Comparison of ENCODE assay signal across 13 cellular contexts in the genomic region with DNA sequence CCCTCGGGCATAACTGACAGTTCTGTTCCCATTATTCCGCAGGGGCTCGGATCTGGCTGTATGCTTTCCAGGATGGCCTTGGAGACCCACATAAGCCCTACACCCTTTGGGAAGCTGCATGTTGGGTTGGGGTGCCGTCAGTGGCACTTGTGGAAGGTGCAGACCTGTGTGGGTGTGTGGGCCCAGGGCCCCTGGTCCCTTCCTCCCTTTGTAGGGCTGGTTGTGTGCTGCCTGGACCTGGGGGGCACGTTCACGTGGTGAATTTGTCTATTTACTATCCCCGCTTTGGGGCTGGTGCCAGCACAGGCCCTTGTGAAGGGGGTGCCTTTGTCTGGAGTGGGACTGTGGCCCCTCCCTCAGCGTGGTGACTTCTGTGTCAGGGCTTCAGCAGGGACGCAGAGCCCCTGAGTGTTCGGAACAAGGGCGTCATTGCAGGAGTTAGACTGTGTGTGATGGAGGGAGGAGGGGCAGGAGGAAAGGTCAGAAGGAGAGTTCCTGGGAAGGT. TPM values are rescaled to one million over a fixed set of nuclear protein-coding genes. Genes with fewer than 3 reads are reported as not detected.
DNase-seq lines count a peak whose midpoint lies in the region; ATAC-seq, FAIRE-seq and TF ChIP-seq lines count a peak whose summit lies in the region.
"Had no signal": no experiment of that assay in that cellular context is flagged by ENCODE, and none has a peak within 500 bp of the region (broad histone marks: within the 10 kb centered on the region; RNA-seq: fewer than 3 reads in every experiment).

No MANE protein-coding gene starts in this region.

- H3K9me3 ChIP-seq in lower lobe of right lung (no peaks in the 10 kb centered on the region), spleen (no peaks in the 10 kb centered on the region), esophagus muscularis mucosa (no peaks in the 10 kb centered on the region)
- H3K9me3 ChIP-seq: A549, Caco-2 had no signal

- H3K36me3 ChIP-seq in lower lobe of right lung (peaks cover 44% of the 10 kb centered on the region), spleen (no peaks in the 10 kb centered on the region), esophagus muscularis mucosa (peaks cover 4 to 71% (median 57%) of the 10 kb centered on the region in 4 donors)

- H3K4me3 ChIP-seq in lower lobe of right lung: no peak overlapping the region
- H3K4me3 ChIP-seq in spleen: no peak overlapping the region
- no peak overlapping the region for H3K4me3 ChIP-seq in esophagus muscularis mucosa
- H3K4me3 ChIP-seq: A549 had no signal

- WGBS in spleen, 5 donors: 85 to 94% (median 90%) methylated on average over 8 to 11 of the region's 11 CpGs
- 91% methylated on average over 10 of the region's 11 CpGs for WGBS in esophagus muscularis mucosa

- DNase-seq in GM12892 (ENCODE audit: insufficient read length): peak; percentile 5
- no peak for DNase-seq in RWPE1 (ENCODE audit: low spot score)
- DNase-seq in lower lobe of right lung: peak; percentile 41
- peak; percentile 68 for DNase-seq in spleen
- no peak for DNase-seq in frontal cortex (ENCODE audit: low spot score in 2 of 2)
- no peak for DNase-seq in esophagus muscularis mucosa (ENCODE audit: extremely low spot score)
- DNase-seq: Caco-2; CD8-positive, alpha-beta memory T cell; DND-41; GDM1; HCEC 1CT; HFFc6 had no signal

- H3K4me1 ChIP-seq in lower lobe of right lung (peaks cover 6% of the 10 kb centered on the region), spleen (peaks cover 0 to 29% (median 18%) of the 10 kb centered on the region in 6 donors), esophagus muscularis mucosa (peaks cover 0 to 14% (median 9%) of the 10 kb centered on the region in 4 donors)
- H3K4me1 ChIP-seq: Caco-2 had no signal

- no peak for FAIRE-seq in GM12892 (lab: Jason Lieb, UNC)
- no peak for FAIRE-seq in frontal cortex (lab: Jason Lieb, UNC)
- FAIRE-seq: A549 had no signal

- TF ChIP-seq EP300 in esophagus muscularis mucosa (IDR thresholded peaks at IDR 0.05): no peak

- POLR2A ChIA-PET in RWPE1 (lab: Yijun Ruan, JAX; ENCODE audit: low non-redundant PET): no interaction called here

- TF ChIP-seq POLR2A in GM12892 (IDR thresholded peaks at IDR 0.05; ENCODE audit: low read depth, low read length) (no peak), spleen (IDR thresholded peaks at IDR 0.05) (no peak), esophagus muscularis mucosa (IDR thresholded peaks at IDR 0.05; ENCODE audit: low read depth) (no peak)

- no peak for ATAC-seq in lower lobe of right lung

- H3K27ac ChIP-seq in RWPE1 (peak overlapping the region; percentile 9), lower lobe of right lung (no peak overlapping the region), spleen (no peak overlapping the region), esophagus muscularis mucosa (replicated peaks in 1 of 4) (peak overlapping the region in 1 of 4 donors; percentile 37)
- H3K27ac ChIP-seq: A549 had no signal

- H3K27me3 ChIP-seq in lower lobe of right lung (ENCODE audit: low read depth) (no peaks in the 10 kb centered on the region), spleen (replicated peaks in 1 of 7) (no peaks in the 10 kb centered on the region), esophagus muscularis mucosa (no peaks in the 10 kb centered on the region)

- CTCF ChIA-PET in RWPE1 (lab: Yijun Ruan, JAX): interaction anchor here (0.6 kb wide), 1 partner anchor 686 kb away, joined by 3 read pairs; no protein-coding TSS in a partner anchor

- intact Hi-C loops in lower lobe of right lung (cut with DNase I) (no loop called here), spleen (cut with DNase I; ENCODE audit: low total_unique reads) (loop anchor here (5.0 kb wide), 1 partner anchor 188 kb away; no protein-coding TSS in a partner anchor), esophagus muscularis mucosa (cut with DNase I) (loop anchor here (2.0 kb wide), 2 partner anchors 61 to 187 kb away; no protein-coding TSS in a partner anchor)

- TF ChIP-seq CTCF in RWPE1 (conservative IDR thresholded peaks at IDR 0.05; ENCODE audit: low read depth) (no peak), lower lobe of right lung (IDR thresholded peaks at IDR 0.05) (no peak), spleen (IDR thresholded peaks at IDR 0.05 in 8 of 11, conservative IDR thresholded peaks at IDR 0.05 in 3 of 11) (no peak), esophagus muscularis mucosa (IDR thresholded peaks at IDR 0.05) (no peak)

RNA-seq across cellular contexts. Expression of gene PPP6R3, which starts 15.0 kb away (rescaled TPM):
- 49.7 TPM for polyA plus RNA-seq in GM12892 (2012; ENCODE audit: missing spikeins)
- total RNA-seq in lower lobe of right lung (98.0 TPM), spleen (100 to 1,000 TPM; 112 to 178 (median 149) TPM), frontal cortex (140 TPM), esophagus muscularis mucosa (100 to 1,000 TPM; 106 to 132 (median 116) TPM)
- polyA plus RNA-seq in spleen: 10 to 100 TPM; 23.9 to 33.7 (median 28.1) TPM

Comparison
In these comparisons a context has a peak if more than half of its experiments do, and no peak if none do; other contexts are left out.
1. DNase-seq: peak in GM12892 (single experiment), lower lobe of right lung (single experiment) and spleen (single experiment); none in RWPE1 (single experiment), frontal cortex (0 of 2) and esophagus muscularis mucosa (single experiment).